Comparison of ENCODE assay signal across 14 cellular contexts in genomic region chr2:165369936-165370296, GRCh38.
DNase-seq lines count a peak whose midpoint lies in the region; ATAC-seq, FAIRE-seq and TF ChIP-seq lines count a peak whose summit lies in the region.
"Had no signal": no experiment of that assay in that cellular context is flagged by ENCODE, and none has a peak within 500 bp of the region (broad histone marks: within the 10 kb centered on the region; RNA-seq: fewer than 3 reads in every experiment).

No MANE protein-coding gene starts in this region.

- H3K9me3 ChIP-seq in H9 (ENCODE audit: control insufficient read depth, low read depth, low read length), result no peaks in the 10 kb centered on the region
- H3K9me3 ChIP-seq in K562 (replicated peaks; ENCODE audit: control insufficient read depth, insufficient read depth, low read depth, low read length), result no peaks in the 10 kb centered on the region
- no peaks in the 10 kb centered on the region for H3K9me3 ChIP-seq in neural progenitor cell (ENCODE audit: low read depth)
- H3K9me3 ChIP-seq in adrenal gland (replicated peaks in 1 of 3), result no peaks in the 10 kb centered on the region
- no peaks in the 10 kb centered on the region for H3K9me3 ChIP-seq in mesenchymal stem cell (ENCODE audit: control insufficient read depth, low read length)

- H3K36me3 ChIP-seq in K562 (ENCODE audit: control insufficient read depth, insufficient read depth, low read length), result no peaks in the 10 kb centered on the region
- no peaks in the 10 kb centered on the region for H3K36me3 ChIP-seq in neural progenitor cell
- H3K36me3 ChIP-seq in adrenal gland (replicated peaks in 1 of 2), result no peaks in the 10 kb centered on the region
- H3K36me3 ChIP-seq in mesenchymal stem cell (ENCODE audit: control insufficient read depth in 1 of 2, insufficient read depth in 2 of 2, low read depth in 1 of 2, low read length in 2 of 2), result peaks cover 4 to 13% of the 10 kb centered on the region in 2 experiments

- peaks cover 44 to 47% of the 10 kb centered on the region in 2 experiments for H3K4me1 Mint-ChIP-seq in H9
- peaks cover 34% of the 10 kb centered on the region for H3K4me1 Mint-ChIP-seq in neural progenitor cell

- no peak for FAIRE-seq in K562 (lab: Jason Lieb, UNC)
- FAIRE-seq: GM12892, GM18507 had no signal

- H4K5ac ChIP-seq in H9 (ENCODE audit: insufficient read length, low read depth, low read length), result no peak overlapping the region

- H2BK12ac ChIP-seq in H9 (ENCODE audit: insufficient read length, low read depth, low read length), result no peak overlapping the region
- no peak overlapping the region for H2BK12ac ChIP-seq in mesenchymal stem cell (ENCODE audit: low read length in 2 of 2)

- H3K23ac ChIP-seq in H9 (ENCODE audit: insufficient read length, low read depth, low read length) (no peak overlapping the region), mesenchymal stem cell (ENCODE audit: low read length in 2 of 2) (no peak overlapping the region)

- H4K91ac ChIP-seq in H9 (ENCODE audit: insufficient read length, low read depth, low read length), result no peak overlapping the region
- H4K91ac ChIP-seq in mesenchymal stem cell (ENCODE audit: low read length), result no peak overlapping the region

- H3T11ph ChIP-seq in H9 (ENCODE audit: low read length), result no peak overlapping the region

- H3K23me2 ChIP-seq in H9 (ENCODE audit: insufficient read length, low read depth, low read length, poor library complexity, severe bottlenecking), result no peaks in the 10 kb centered on the region

- in situ Hi-C loops in K562 (cut with MboI), result no loop called here

- DNase-seq in NCI-H345 treated with DMSO at 0.1 percent for 48 hours (lab: John Stamatoyannopoulos, UW; ENCODE audit: unreplicated experiment) (peak; percentile 9), NCI-H345 (lab: John Stamatoyannopoulos, UW) (no peak), H9 (no peak), K562 (ENCODE audit: extremely low read depth in 1 of 4, low spot score in 3 of 4) (no peak), neural progenitor cell (ENCODE audit: low spot score) (no peak), adrenal gland (no peak), mesenchymal stem cell (no peak)
- DNase-seq: CD8-positive, alpha-beta T cell; DMS79; NCI-H1930; NCI-H524 had no signal

- no CpG with 5 or more reads among the region's 2 CpGs for WGBS in H9 (ENCODE audit: extremely low coverage, insufficient read length, low lambda C conversion rate)
- WGBS in K562 (ENCODE audit: insufficient coverage, low coverage, missing lambda C conversion rate), result 3% methylated on average over 2 of the region's 2 CpGs
- 77 to 86% (median 82%) methylated on average over 2 of the region's 2 CpGs for WGBS in adrenal gland, 4 donors
- 100% methylated on average over 1 of the region's 2 CpGs for WGBS in mesenchymal stem cell

- H3K79me1 ChIP-seq in H9 (ENCODE audit: insufficient read depth, low read depth, low read length, poor library complexity, severe bottlenecking) (no peaks in the 10 kb centered on the region), mesenchymal stem cell (replicated peaks; ENCODE audit: low read length, poor library complexity, severe bottlenecking) (no peaks in the 10 kb centered on the region)

- H3K4me1 ChIP-seq in H9 (ENCODE audit: insufficient read depth, low read length) (peaks cover 3% of the 10 kb centered on the region; the same call in 1 of the 2 replicates), K562 (replicated peaks in 1 of 2; ENCODE audit: control insufficient read depth in 2 of 2, insufficient read depth in 2 of 2, low read length in 2 of 2) (no peaks in the 10 kb centered on the region), neural progenitor cell (peaks cover 40% of the 10 kb centered on the region), adrenal gland (replicated peaks in 1 of 2) (no peaks in the 10 kb centered on the region), mesenchymal stem cell (ENCODE audit: control insufficient read depth, insufficient read depth, low read depth, low read length) (no peaks in the 10 kb centered on the region)

- TF ChIP-seq EP300 in K562 (IDR thresholded peaks at IDR 0.05; ENCODE audit: low read length), result no peak

- no peak for ATAC-seq in K562
- ATAC-seq: CD8-positive, alpha-beta T cell had no signal

- intact Hi-C loops in K562 (cut with micrococcal nuclease), result no loop called here
- intact Hi-C loops in adrenal gland (cut with DNase I), result no loop called here

- H2BK120ac ChIP-seq in H9 (ENCODE audit: low read depth, low read length, poor library complexity, severe bottlenecking) (no peak overlapping the region), mesenchymal stem cell (ENCODE audit: low read depth, low read length) (no peak overlapping the region)

- H3K9me1 ChIP-seq in K562 (ENCODE audit: control insufficient read depth, insufficient read depth, low read length), result no peaks in the 10 kb centered on the region

- H3K56ac ChIP-seq in H9 (ENCODE audit: insufficient read length, low read depth, low read length), result no peak overlapping the region

- TF ChIP-seq POLR2A in K562 (conservative IDR thresholded peaks at IDR 0.05) (no peak), adrenal gland (IDR thresholded peaks at IDR 0.05) (no peak)

- no peak overlapping the region for H3K4me2 ChIP-seq in H9 (ENCODE audit: insufficient read depth, insufficient read length, low read length)
- no peak overlapping the region for H3K4me2 ChIP-seq in K562 (ENCODE audit: insufficient read depth, low read length)
- H3K4me2 ChIP-seq in neural progenitor cell, result peak overlapping the region; percentile 19
- no peak overlapping the region for H3K4me2 ChIP-seq in mesenchymal stem cell (ENCODE audit: low read length, poor library complexity, severe bottlenecking)
- H3K4me2 ChIP-seq: KMS-11 had no signal

- no peak overlapping the region for H4K8ac ChIP-seq in H9 (replicated peaks; ENCODE audit: insufficient read length, low read depth, low read length)
- H4K8ac ChIP-seq in mesenchymal stem cell (ENCODE audit: low read length), result no peak overlapping the region

- H3K9me3 Mint-ChIP-seq in H9 (no peaks in the 10 kb centered on the region), neural progenitor cell (no peaks in the 10 kb centered on the region)
- H3K9me3 Mint-ChIP-seq: CD8-positive, alpha-beta T cell had no signal

- H3K9ac ChIP-seq in H9 (ENCODE audit: extremely low read depth, insufficient read length, low read length), result no peak overlapping the region
- no peak overlapping the region for H3K9ac ChIP-seq in K562 (ENCODE audit: insufficient read depth in 1 of 2, low read depth in 2 of 2, low read length in 2 of 2)
- H3K9ac ChIP-seq in neural progenitor cell, result no peak overlapping the region
- H3K9ac ChIP-seq in mesenchymal stem cell (ENCODE audit: low read length), result no peak overlapping the region
- H3K9ac ChIP-seq: KMS-11 had no signal

- H3F3A ChIP-seq in neural progenitor cell (ENCODE audit: low read depth), result peaks cover 26% of the 10 kb centered on the region

- H3K14ac ChIP-seq in H9 (ENCODE audit: insufficient read depth, low read length), result no peak overlapping the region
- no peak overlapping the region for H3K14ac ChIP-seq in mesenchymal stem cell (ENCODE audit: low read length in 2 of 2)

- H3K36me3 Mint-ChIP-seq in H9 (ENCODE audit: insufficient read depth in 1 of 3, low read depth in 3 of 3) (no peaks in the 10 kb centered on the region), neural progenitor cell (no peaks in the 10 kb centered on the region)
- H3K36me3 Mint-ChIP-seq: CD8-positive, alpha-beta T cell had no signal

- H3K27me3 Mint-ChIP-seq in H9 (ENCODE audit: low read depth) (no peaks in the 10 kb centered on the region), neural progenitor cell (ENCODE audit: insufficient read depth, low read depth) (no peaks in the 10 kb centered on the region)

- H3K79me2 ChIP-seq in H9 (ENCODE audit: insufficient read depth, low read length), result no peaks in the 10 kb centered on the region
- no peaks in the 10 kb centered on the region for H3K79me2 ChIP-seq in K562 (ENCODE audit: control insufficient read depth, insufficient read depth, low read length)
- H3K79me2 ChIP-seq in neural progenitor cell (ENCODE audit: low read depth), result no peaks in the 10 kb centered on the region

- H3K4me3 Mint-ChIP-seq in H9, result no peak overlapping the region
- H3K4me3 Mint-ChIP-seq in neural progenitor cell, result no peak overlapping the region
- H3K4me3 Mint-ChIP-seq: CD8-positive, alpha-beta T cell had no signal

- H2BK5ac ChIP-seq in H9 (ENCODE audit: insufficient read length, low read length), result no peak overlapping the region
- H2BK5ac ChIP-seq in mesenchymal stem cell (ENCODE audit: low read depth, low read length, poor library complexity, severe bottlenecking), result no peak overlapping the region

- no peak for TF ChIP-seq CTCF in H9 (conservative IDR thresholded peaks at IDR 0.05)
- TF ChIP-seq CTCF in K562 (IDR thresholded peaks at IDR 0.05 in 2 of 3, conservative IDR thresholded peaks at IDR 0.05 in 1 of 3; ENCODE audit: insufficient read depth in 2 of 3, low read depth in 1 of 3, low read length in 3 of 3), result no peak
- TF ChIP-seq CTCF in neural progenitor cell (IDR thresholded peaks at IDR 0.05), result no peak
- TF ChIP-seq CTCF in adrenal gland (IDR thresholded peaks at IDR 0.05), result no peak

- H3K18ac ChIP-seq in H9 (ENCODE audit: insufficient read length, low read depth, low read length), result no peak overlapping the region
- H3K18ac ChIP-seq in mesenchymal stem cell (ENCODE audit: low read depth in 1 of 2, low read length in 2 of 2), result no peak overlapping the region

- peak overlapping the region; percentile 85 to 95 (median 91); a peak in 4 of 7 replicates for H3K27ac Mint-ChIP-seq in H9
- no peak overlapping the region for H3K27ac Mint-ChIP-seq in neural progenitor cell
- H3K27ac Mint-ChIP-seq: CD8-positive, alpha-beta T cell had no signal

- no peak overlapping the region for H3K27ac ChIP-seq in H9 (ENCODE audit: insufficient read length, low read depth, low read length)
- no peak overlapping the region for H3K27ac ChIP-seq in K562 (ENCODE audit: extremely low read depth, low read depth, low read length)
- H3K27ac ChIP-seq in neural progenitor cell, result peak overlapping the region; percentile 62
- H3K27ac ChIP-seq in adrenal gland, result no peak overlapping the region
- H3K27ac ChIP-seq in mesenchymal stem cell (ENCODE audit: low read length, poor library complexity, severe bottlenecking), result no peak overlapping the region
- H3K27ac ChIP-seq: KMS-11 had no signal

- no peak for TF ChIP-seq RAD21 in K562 (CRISPR knock-in tag; conservative IDR thresholded peaks at IDR 0.05 in 1 of 2, IDR thresholded peaks at IDR 0.05 in 1 of 2)

- H2AK5ac ChIP-seq in H9 (ENCODE audit: insufficient read length, low read length) (peak overlapping the region; percentile 96), mesenchymal stem cell (ENCODE audit: low read length, severe bottlenecking) (no peak overlapping the region)

- H2BK20ac ChIP-seq in H9 (ENCODE audit: low read depth, low read length, poor library complexity, severe bottlenecking), result no peak overlapping the region

- POLR2A ChIA-PET in K562 (lab: Yijun Ruan, JAX), result no interaction called here

- H3K4me3 ChIP-seq in K562 (no peak overlapping the region), neural progenitor cell (no peak overlapping the region), adrenal gland (no peak overlapping the region), mesenchymal stem cell (ENCODE audit: insufficient read depth in 1 of 2, low read depth in 1 of 2, low read length in 2 of 2) (no peak overlapping the region)

- CTCF ChIA-PET in K562 (lab: Yijun Ruan, JAX; ENCODE audit: low intra/inter-chr PET ratio), result no interaction called here

- no peak overlapping the region for H2AFZ ChIP-seq in H9 (ENCODE audit: low read length)
- no peak overlapping the region for H2AFZ ChIP-seq in K562 (ENCODE audit: low read depth, low read length)
- H2AFZ ChIP-seq in neural progenitor cell (replicated peaks), result no peak overlapping the region
- no peak overlapping the region for H2AFZ ChIP-seq in mesenchymal stem cell (ENCODE audit: low read depth, low read length)

- no peaks in the 10 kb centered on the region for H4K20me1 ChIP-seq in H9 (ENCODE audit: control insufficient read depth, insufficient read depth, insufficient read length)
- H4K20me1 ChIP-seq in K562 (replicated peaks; ENCODE audit: control insufficient read depth, insufficient read depth, low read length), result no peaks in the 10 kb centered on the region
- no peaks in the 10 kb centered on the region for H4K20me1 ChIP-seq in neural progenitor cell (ENCODE audit: low read depth)

- H2BK15ac ChIP-seq in H9 (ENCODE audit: low read depth, low read length) (no peak overlapping the region), mesenchymal stem cell (ENCODE audit: low read depth, poor library complexity, severe bottlenecking) (no peak overlapping the region)

- BruUV-seq in K562 (replicated peaks; lab: Mats Ljungman, UMichigan), result no TSS peak

- H3K4ac ChIP-seq in H9 (ENCODE audit: low read depth, low read length) (no peak overlapping the region), mesenchymal stem cell (ENCODE audit: low read depth in 1 of 2, low read length in 2 of 2) (no peak overlapping the region)

- H3K27me3 ChIP-seq in H9 (ENCODE audit: insufficient read depth, low read length), result no peaks in the 10 kb centered on the region
- no peaks in the 10 kb centered on the region for H3K27me3 ChIP-seq in K562 (ENCODE audit: control insufficient read depth in 2 of 2, insufficient read depth in 2 of 2, low read length in 2 of 2)
- H3K27me3 ChIP-seq in neural progenitor cell, result no peaks in the 10 kb centered on the region
- H3K27me3 ChIP-seq in adrenal gland, result no peaks in the 10 kb centered on the region
- H3K27me3 ChIP-seq in mesenchymal stem cell (ENCODE audit: control insufficient read depth in 1 of 2, insufficient read depth in 1 of 2, low read length in 2 of 2), result no peaks in the 10 kb centered on the region
